ENCODE assay signal across 9 cellular contexts in the genomic region with DNA sequence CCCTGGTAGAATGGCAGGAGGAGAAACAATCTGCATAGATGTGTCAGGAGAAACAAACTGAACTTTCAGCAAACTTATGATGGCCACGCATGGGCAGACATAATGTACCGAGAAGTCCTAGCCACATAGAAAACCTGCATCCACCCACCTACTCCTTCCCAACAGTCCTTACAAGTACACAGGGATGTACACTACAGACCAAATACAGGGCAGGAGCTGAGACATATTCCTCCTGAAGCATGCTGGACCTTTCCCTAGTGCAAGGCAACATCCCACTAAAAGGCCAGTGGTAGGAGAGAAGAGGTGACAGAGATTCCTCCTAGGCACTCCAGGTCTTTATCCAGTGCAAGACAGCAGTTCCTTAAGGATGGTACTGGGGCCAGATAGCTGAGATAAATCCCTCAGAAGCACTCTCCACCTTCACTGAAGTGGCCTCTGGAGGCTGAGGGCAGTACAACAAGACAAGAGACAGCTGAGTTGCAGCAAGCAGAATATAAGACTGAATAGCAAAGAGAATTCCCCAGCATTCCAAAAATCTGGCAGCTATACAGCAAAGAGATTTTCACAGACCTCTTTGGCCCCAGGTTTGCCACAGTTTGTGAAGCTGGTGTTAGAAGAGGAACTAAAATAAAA. TPM values are rescaled to one million over a fixed set of nuclear protein-coding genes. Genes with fewer than 3 reads are reported as not detected.
DNase-seq lines count a peak whose midpoint lies in the region; ATAC-seq and TF ChIP-seq lines count a peak whose summit lies in the region.
"Had no signal": no experiment of that assay in that cellular context is flagged by ENCODE, and none has a peak within 500 bp of the region (broad histone marks: within the 10 kb centered on the region; RNA-seq: fewer than 3 reads in every experiment).

No MANE protein-coding gene starts in this region.

- intact Hi-C loops in OCI-LY7 (cut with micrococcal nuclease; ENCODE audit: unreplicated experiment): no loop called here

- peaks cover 20% of the 10 kb centered on the region for H3K9me3 ChIP-seq in OCI-LY7 (ENCODE audit: low read length)

- CTCF ChIA-PET in OCI-LY7 (lab: Charles Lee; ENCODE audit: unreplicated experiment): no interaction called here

- H3K9me2 ChIP-seq in OCI-LY7 (ENCODE audit: insufficient read depth, low read length): no peaks in the 10 kb centered on the region

- H4K20me1 ChIP-seq in OCI-LY7 (ENCODE audit: insufficient read depth, low read length): no peaks in the 10 kb centered on the region

- POLR2A ChIA-PET in OCI-LY7 (lab: Charles Lee): interaction anchor here (1.0 to 2.9 kb wide), 3 partner anchors 11 to 19 kb away, joined by 3 to 9 read pairs (median 5); no protein-coding TSS in a partner anchor

- peaks cover 36% of the 10 kb centered on the region; the same call in 1 of the 2 replicates for H3K79me2 ChIP-seq in OCI-LY7 (ENCODE audit: insufficient read depth, low read depth, low read length)

- no TSS peak for BruUV-seq in OCI-LY7 (replicated peaks; lab: Mats Ljungman, UMichigan)

- peak; percentile 46 for TF ChIP-seq CTCF in OCI-LY7 (conservative IDR thresholded peaks at IDR 0.05; ENCODE audit: low read length)
- TF ChIP-seq CTCF in fibroblast of the aortic adventitia (IDR thresholded peaks at IDR 0.05; ENCODE audit: insufficient read depth, low read length): peak; percentile 63
- TF ChIP-seq CTCF in retinal pigment epithelial cell (conservative IDR thresholded peaks at IDR 0.05; ENCODE audit: low read depth, low read length): peak; percentile 52

- no peak overlapping the region for H2AFZ ChIP-seq in OCI-LY7 (ENCODE audit: low read length)

- peaks cover 43% of the 10 kb centered on the region for H3K36me3 ChIP-seq in OCI-LY7 (ENCODE audit: insufficient read depth, low read length)

- no peak overlapping the region for H3K27ac ChIP-seq in OCI-LY7 (ENCODE audit: low read depth, low read length, poor library complexity, severe bottlenecking)
- H3K27ac ChIP-seq: coronary artery had no signal

- no peak overlapping the region for H3K4me2 ChIP-seq in OCI-LY7 (ENCODE audit: low read length)

- no peak for ATAC-seq in GM21528 (IDR thresholded peaks at IDR 0.05; ENCODE audit: low FRiP score, unreplicated experiment)

- peak; percentile 5 for DNase-seq in NCI-H146 (lab: John Stamatoyannopoulos, UW)
- no peak for DNase-seq in NCI-H146 treated with DMSO at 0.1 percent for 48 hours (lab: John Stamatoyannopoulos, UW; ENCODE audit: unreplicated experiment)
- DNase-seq in OCI-LY7 (ENCODE audit: low spot score): peak; percentile 13
- DNase-seq in fibroblast of the aortic adventitia (ENCODE audit: low read depth): peak; percentile 69
- no peak for DNase-seq in retinal pigment epithelial cell (ENCODE audit: low read depth)
- no peak for DNase-seq in stimulated activated CD4-positive, alpha-beta T cell treated with anti-CD3 and anti-CD28 coated beads, Interleukin-4, amount 100 ng/mL, for 1 hour
- no peak for DNase-seq in T-helper 9 cell

- H3K4me1 ChIP-seq in OCI-LY7 (ENCODE audit: insufficient read depth, low read length, poor library complexity, severe bottlenecking): no peaks in the 10 kb centered on the region

- H3K4me3 ChIP-seq in OCI-LY7 (ENCODE audit: low read depth, low read length, poor library complexity, severe bottlenecking) (no peak overlapping the region), fibroblast of the aortic adventitia (ENCODE audit: low read depth, low read length) (no peak overlapping the region), retinal pigment epithelial cell (ENCODE audit: low read length) (no peak overlapping the region)
- H3K4me3 ChIP-seq: coronary artery had no signal

RNA-seq across cellular contexts. Expression of gene VWA8, which starts 18.3 kb away (rescaled TPM):
- total RNA-seq in OCI-LY7 (2014; rRNA removed; shearing (Covaris generic)): 16.1 and 26.4 TPM in 2 replicates
- total RNA-seq in OCI-LY7 (2022) (31.2 and 31.5 TPM in 2 replicates), fibroblast of the aortic adventitia (ENCODE audit: low replicate concordance) (27.2 and 28.5 TPM in 2 replicates)

Comparison
In these comparisons a context has a peak if more than half of its experiments do, and no peak if none do; other contexts are left out.
1. DNase-seq: peak in NCI-H146 (single experiment), OCI-LY7 (single experiment) and fibroblast of the aortic adventitia (single experiment); none in NCI-H146 treated with DMSO at 0.1 percent for 48 hours (single experiment), retinal pigment epithelial cell (single experiment), stimulated activated CD4-positive, alpha-beta T cell treated with anti-CD3 and anti-CD28 coated beads, Interleukin-4, amount 100 ng/mL, for 1 hour (single experiment) and T-helper 9 cell (single experiment).
2. Peak in every context shown above with its lines, with median percentiles within 50 percentile points of each other: CTCF ChIP-seq.